Comparison of ENCODE assay signal across 1 cellular context in genomic region chr1:39418223-39418622, GRCh38.
TF ChIP-seq lines count a peak whose summit lies in the region.

No MANE protein-coding gene starts in this region.

TF ChIP-seq in IMR-90, 13 proteins besides CTCF, POLR2A, EP300 and RAD21:
- TF ChIP-seq CEBPB (IDR thresholded peaks at IDR 0.05; ENCODE audit: low read depth, low read length) (no peak), FOS (IDR thresholded peaks at IDR 0.05; ENCODE audit: low read depth, low read length) (no peak), NFE2L2 (IDR thresholded peaks at IDR 0.05; ENCODE audit: low read depth, low read length) (no peak), RCOR1 (IDR thresholded peaks at IDR 0.05; ENCODE audit: insufficient replicate concordance, low read length) (no peak), MAFK (IDR thresholded peaks at IDR 0.05; ENCODE audit: low read depth, low read length) (no peak), MAZ (IDR thresholded peaks at IDR 0.05; ENCODE audit: borderline replicate concordance, low read depth, low read length) (no peak), CHD1 (IDR thresholded peaks at IDR 0.05; ENCODE audit: low read depth, low read length) (no peak), USF2 (IDR thresholded peaks at IDR 0.05; ENCODE audit: low read depth, low read length) (no peak), BHLHE40 (IDR thresholded peaks at IDR 0.05; ENCODE audit: low read depth, low read length) (no peak), SMC3 (IDR thresholded peaks at IDR 0.05; ENCODE audit: low read depth, low read length) (no peak), MXI1 (IDR thresholded peaks at IDR 0.05; ENCODE audit: borderline replicate concordance, low read depth, low read length) (no peak)
- TF ChIP-seq, protein P1, sequence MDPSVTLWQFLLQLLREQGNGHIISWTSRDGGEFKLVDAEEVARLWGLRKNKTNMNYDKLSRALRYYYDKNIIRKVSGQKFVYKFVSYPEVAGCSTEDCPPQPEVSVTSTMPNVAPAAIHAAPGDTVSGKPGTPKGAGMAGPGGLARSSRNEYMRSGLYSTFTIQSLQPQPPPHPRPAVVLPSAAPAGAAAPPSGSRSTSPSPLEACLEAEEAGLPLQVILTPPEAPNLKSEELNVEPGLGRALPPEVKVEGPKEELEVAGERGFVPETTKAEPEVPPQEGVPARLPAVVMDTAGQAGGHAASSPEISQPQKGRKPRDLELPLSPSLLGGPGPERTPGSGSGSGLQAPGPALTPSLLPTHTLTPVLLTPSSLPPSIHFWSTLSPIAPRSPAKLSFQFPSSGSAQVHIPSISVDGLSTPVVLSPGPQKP (IDR thresholded peaks at IDR 0.05; ENCODE audit: borderline replicate concordance, low read depth, low read length): no peak
